In genomic region chr18:9743200-9744016, GRCh38 we compare ENCODE assay signal across 1 cellular context.
TF ChIP-seq lines count a peak whose summit lies in the region.

No MANE protein-coding gene starts in this region.

TF ChIP-seq in HepG2, 621 proteins besides CTCF, POLR2A, EP300 and RAD21 (continued from another document and continues in another):
- no peak for TF ChIP-seq GMEB2 (CRISPR knock-in tag; IDR thresholded peaks at IDR 0.05; ENCODE audit: low read depth)
- no peak for TF ChIP-seq HDAC2 (CRISPR knock-in tag; IDR thresholded peaks at IDR 0.05)
- no peak for TF ChIP-seq STAT5B (CRISPR knock-in tag; IDR thresholded peaks at IDR 0.05)
- TF ChIP-seq SRSF1 (optimal IDR thresholded peaks at IDR 0.05; ENCODE audit: low read depth, low read length) = no peak
- no peak for TF ChIP-seq SMAD3 (CRISPR knock-in tag; IDR thresholded peaks at IDR 0.05)
- no peak for TF ChIP-seq ADNP (CRISPR knock-in tag; IDR thresholded peaks at IDR 0.05)
- no peak for TF ChIP-seq ZNF660 (CRISPR knock-in tag; IDR thresholded peaks at IDR 0.05; ENCODE audit: borderline replicate concordance, low read depth)
- TF ChIP-seq PAXIP1 (CRISPR knock-in tag; conservative IDR thresholded peaks at IDR 0.05) = no peak
- TF ChIP-seq IKZF4 (CRISPR knock-in tag; IDR thresholded peaks at IDR 0.05; ENCODE audit: borderline replicate concordance, low read depth, not compliant biosample characterization) = no peak
- no peak for TF ChIP-seq ATF1 (CRISPR knock-in tag; IDR thresholded peaks at IDR 0.05)
- no peak for TF ChIP-seq RARA (CRISPR knock-in tag; IDR thresholded peaks at IDR 0.05)
- 0 out of 2 replicates have a peak, but pooled peaks have one; percentile 27 for TF ChIP-seq IKZF5 (CRISPR knock-in tag; IDR thresholded peaks at IDR 0.05)
- TF ChIP-seq ZNF251 (CRISPR knock-in tag; IDR thresholded peaks at IDR 0.05) = no peak
- TF ChIP-seq ZNF775 (CRISPR knock-in tag; IDR thresholded peaks at IDR 0.05; ENCODE audit: borderline replicate concordance) = no peak
- no peak for TF ChIP-seq ZNF549 (CRISPR knock-in tag; IDR thresholded peaks at IDR 0.05)
- no peak for TF ChIP-seq KDM1A (CRISPR knock-in tag; IDR thresholded peaks at IDR 0.05)
- no peak for TF ChIP-seq ATF2 (CRISPR knock-in tag; IDR thresholded peaks at IDR 0.05)
- TF ChIP-seq ATF4 (CRISPR knock-in tag; IDR thresholded peaks at IDR 0.05) = peak in 1 of 2 experiments; percentile 79; a peak in 2 of 4 replicates
- TF ChIP-seq AGO2 (optimal IDR thresholded peaks at IDR 0.05; ENCODE audit: low read depth, low read length) = no peak
- no peak for TF ChIP-seq FOXC1 (CRISPR knock-in tag; IDR thresholded peaks at IDR 0.05; ENCODE audit: borderline replicate concordance)
- TF ChIP-seq ZNF230 (CRISPR knock-in tag; IDR thresholded peaks at IDR 0.05) = no peak
- no peak for TF ChIP-seq FOXO4 (CRISPR knock-in tag; conservative IDR thresholded peaks at IDR 0.05)
- no peak for TF ChIP-seq ZBTB7A (CRISPR knock-in tag; IDR thresholded peaks at IDR 0.05)
- peak; percentile 30; the same call in 1 of the 2 replicates for TF ChIP-seq ETV5 (CRISPR knock-in tag; IDR thresholded peaks at IDR 0.05; ENCODE audit: borderline replicate concordance)
- no peak for TF ChIP-seq ZXDC (CRISPR knock-in tag; IDR thresholded peaks at IDR 0.05)
- no peak for TF ChIP-seq ZNF547 (CRISPR knock-in tag; IDR thresholded peaks at IDR 0.05)
- TF ChIP-seq ZFP90 (CRISPR knock-in tag; IDR thresholded peaks at IDR 0.05; ENCODE audit: borderline replicate concordance) = no peak
- peak; percentile 56; the same call in 1 of the 2 replicates for TF ChIP-seq ATF3 (CRISPR knock-in tag; IDR thresholded peaks at IDR 0.05)
- no peak for TF ChIP-seq ELK4 (CRISPR knock-in tag; IDR thresholded peaks at IDR 0.05; ENCODE audit: borderline replicate concordance)
- no peak for TF ChIP-seq DBP (CRISPR knock-in tag; IDR thresholded peaks at IDR 0.05; ENCODE audit: not compliant biosample characterization)
- TF ChIP-seq ZNF234 (CRISPR knock-in tag; conservative IDR thresholded peaks at IDR 0.05) = no peak
- no peak for TF ChIP-seq SNAPC5 (CRISPR knock-in tag; IDR thresholded peaks at IDR 0.05; ENCODE audit: borderline replicate concordance)
- TF ChIP-seq KLF6 (CRISPR knock-in tag; IDR thresholded peaks at IDR 0.05) = no peak
- TF ChIP-seq ATF6 (CRISPR knock-in tag; conservative IDR thresholded peaks at IDR 0.05) = no peak
- no peak for TF ChIP-seq ZNF33A (CRISPR knock-in tag; IDR thresholded peaks at IDR 0.05; ENCODE audit: borderline replicate concordance)
- TF ChIP-seq DZIP1 (CRISPR knock-in tag; IDR thresholded peaks at IDR 0.05) = no peak
- TF ChIP-seq MBD4 (IDR thresholded peaks at IDR 0.05; ENCODE audit: borderline replicate concordance, low read length) = no peak
- TF ChIP-seq KMT2A (CRISPR knock-in tag; IDR thresholded peaks at IDR 0.05) = no peak
- TF ChIP-seq GATA4 (IDR thresholded peaks at IDR 0.05; ENCODE audit: borderline replicate concordance, low read depth) = no peak
- no peak for TF ChIP-seq ZNF33B (CRISPR knock-in tag; IDR thresholded peaks at IDR 0.05)
